11 cellular contexts compared by ENCODE assay signal in genomic region chr9:72356019-72356653, GRCh38. TPM values are rescaled to one million over a fixed set of nuclear protein-coding genes. Genes with fewer than 3 reads are reported as not detected.
DNase-seq lines count a peak whose midpoint lies in the region; ATAC-seq and TF ChIP-seq lines count a peak whose summit lies in the region.
"Had no signal": no experiment of that assay in that cellular context is flagged by ENCODE, and none has a peak within 500 bp of the region (broad histone marks: within the 10 kb centered on the region; RNA-seq: fewer than 3 reads in every experiment).

No MANE protein-coding gene starts in this region.

- BruUV-seq in Calu3 (replicated peaks; lab: Mats Ljungman, UMichigan), result no TSS peak

- TF ChIP-seq EP300 in esophagus muscularis mucosa (IDR thresholded peaks at IDR 0.05), result no peak

- CTCF ChIA-PET in Calu3 (lab: Charles Lee) (interaction anchor here (0.7 to 0.9 kb wide), 5 partner anchors 8 to 542 kb away, joined by 3 to 4 read pairs (median 3); no protein-coding TSS in a partner anchor), GM10248 (lab: Yijun Ruan, JAX) (no interaction called here)

- ATAC-seq in HG03159 (IDR thresholded peaks at IDR 0.05; ENCODE audit: unreplicated experiment), result no peak
- ATAC-seq in HG02642 (IDR thresholded peaks at IDR 0.05; ENCODE audit: poor library complexity, unreplicated experiment), result no peak

- no peaks in the 10 kb centered on the region for H3K27me3 Mint-ChIP-seq in Calu3 (ENCODE audit: unreplicated experiment)
- H3K27me3 Mint-ChIP-seq in nephron progenitor cell (ENCODE audit: low read depth, poor library complexity), result no peaks in the 10 kb centered on the region

- H3K4me1 ChIP-seq in esophagus muscularis mucosa, result peaks cover 60 to 76% (median 68%) of the 10 kb centered on the region in 4 donors

- TF ChIP-seq CTCF in Calu3 (IDR thresholded peaks at IDR 0.05; ENCODE audit: unreplicated experiment), result no peak
- no peak for TF ChIP-seq CTCF in esophagus muscularis mucosa (IDR thresholded peaks at IDR 0.05)
- TF ChIP-seq CTCF in nephron progenitor cell (IDR thresholded peaks at IDR 0.05), result no peak
- no peak for TF ChIP-seq CTCF in GM10248 (IDR thresholded peaks at IDR 0.05; ENCODE audit: control extremely low read depth, extremely low read depth, low read depth, missing control alignments)

- no peak overlapping the region for H3K4me3 ChIP-seq in esophagus muscularis mucosa
- H3K4me3 ChIP-seq: heart left ventricle, Peyer's patch had no signal

- peaks cover 50% of the 10 kb centered on the region for H3K4me1 Mint-ChIP-seq in Calu3 (ENCODE audit: low read depth, unreplicated experiment)
- peaks cover 59% of the 10 kb centered on the region for H3K4me1 Mint-ChIP-seq in nephron progenitor cell

- no peaks in the 10 kb centered on the region for H3K27me3 ChIP-seq in esophagus muscularis mucosa
- H3K27me3 ChIP-seq: heart left ventricle, Peyer's patch had no signal

- peaks cover 15 to 93% (median 65%) of the 10 kb centered on the region in 4 donors for H3K36me3 ChIP-seq in esophagus muscularis mucosa

- H3K27ac Mint-ChIP-seq in Calu3 (ENCODE audit: unreplicated experiment) (peak overlapping the region; percentile 63), nephron progenitor cell (peak overlapping the region; percentile 93)

- DNase-seq in Calu3 (no peak), OCI-M1 (lab: John Stamatoyannopoulos, UW) (peak; percentile 39), esophagus muscularis mucosa (ENCODE audit: extremely low spot score) (no peak), nephron progenitor cell (no peak), GM10248 (ENCODE audit: extremely low spot score) (no peak), NCI-H128 (lab: John Stamatoyannopoulos, UW; ENCODE audit: unreplicated experiment) (no peak)
- DNase-seq: activated CD8-positive, alpha-beta memory T cell treated with anti-CD3 and anti-CD28 coated beads, Interleukin-2, amount 50 U/mL, for 48 hours; heart left ventricle; Peyer's patch had no signal

- H3K36me3 Mint-ChIP-seq in Calu3 (ENCODE audit: insufficient read depth, unreplicated experiment) (peaks cover 81% of the 10 kb centered on the region), nephron progenitor cell (ENCODE audit: low read depth) (peaks cover 83% of the 10 kb centered on the region)

- H3K4me3 Mint-ChIP-seq in Calu3 (ENCODE audit: low read depth, unreplicated experiment), result peak overlapping the region; percentile 24
- H3K4me3 Mint-ChIP-seq in nephron progenitor cell, result no peak overlapping the region

- no peak for TF ChIP-seq POLR2A in esophagus muscularis mucosa (IDR thresholded peaks at IDR 0.05; ENCODE audit: low read depth)

- WGBS in esophagus muscularis mucosa, result 55% methylated on average over 10 of the region's 10 CpGs

- intact Hi-C loops in Calu3 (cut with micrococcal nuclease; ENCODE audit: unreplicated experiment), result loop anchor here (2.0 kb wide), 1 partner anchor 63 kb away; no protein-coding TSS in a partner anchor
- intact Hi-C loops in esophagus muscularis mucosa (cut with DNase I), result no loop called here

- POLR2A ChIA-PET in GM10248 (lab: Yijun Ruan, JAX), result interaction anchor here (0.6 to 2.8 kb wide), 3 partner anchors 9 to 249 kb away, joined by 4 to 15 read pairs (median 13); partner anchors contain the start of gene ZFAND5

- H3K27ac ChIP-seq in esophagus muscularis mucosa (replicated peaks in 1 of 4), result peak overlapping the region; percentile 32 to 100 (median 38)

- no peaks in the 10 kb centered on the region for H3K9me3 Mint-ChIP-seq in Calu3 (ENCODE audit: low read depth, unreplicated experiment)
- no peaks in the 10 kb centered on the region for H3K9me3 Mint-ChIP-seq in nephron progenitor cell

- no peaks in the 10 kb centered on the region for H3K9me3 ChIP-seq in esophagus muscularis mucosa
- H3K9me3 ChIP-seq: heart left ventricle, Peyer's patch had no signal

RNA-seq across cellular contexts. Expression of gene ZFAND5, which starts 8.9 kb away (rescaled TPM):
- total RNA-seq in Calu3 (2022) (113 and 115 TPM in 2 replicates), esophagus muscularis mucosa (100 to 1,000 TPM; 176 to 303 (median 225) TPM)
